Comparison of ENCODE assay signal across 8 cellular contexts in the genomic region with DNA sequence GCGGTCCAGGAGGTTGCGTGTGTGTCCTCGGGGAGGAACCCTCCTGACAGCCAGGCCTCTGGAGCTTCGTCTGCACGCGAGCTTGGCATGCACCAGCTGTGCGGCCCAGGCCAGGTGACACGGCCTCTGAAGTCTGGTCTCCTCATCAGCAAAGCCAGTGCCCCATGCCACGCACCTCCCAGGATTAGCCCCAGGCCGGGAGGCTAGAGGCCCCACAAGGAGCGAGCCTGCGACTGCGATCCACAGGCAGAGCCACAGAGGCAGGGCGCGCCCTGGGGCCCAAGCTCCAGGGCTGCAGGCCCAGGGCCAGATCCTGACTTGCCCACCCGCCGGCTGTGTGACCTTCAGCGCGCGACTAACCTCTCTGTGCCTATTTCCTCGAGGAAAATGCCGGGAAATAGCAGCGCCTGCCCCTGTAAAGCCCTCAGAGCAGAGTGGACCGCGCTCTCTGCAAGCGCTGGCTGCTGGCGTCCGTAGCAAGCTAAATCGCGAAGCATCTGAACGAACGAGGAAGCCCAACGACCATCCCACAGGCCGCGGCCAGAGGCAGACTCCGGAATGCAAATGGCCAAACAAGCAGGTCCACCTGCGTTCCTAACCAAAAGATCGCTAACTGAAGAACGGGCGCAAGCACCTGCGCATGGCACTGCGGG. TPM values are rescaled to one million over a fixed set of nuclear protein-coding genes. Genes with fewer than 3 reads are reported as not detected.
DNase-seq lines count a peak whose midpoint lies in the region; ATAC-seq and TF ChIP-seq lines count a peak whose summit lies in the region.

No MANE protein-coding gene starts in this region.

- H3K27ac ChIP-seq in prostate gland: peak overlapping the region; percentile 77 to 95

- TF ChIP-seq CTCF in fibroblast of villous mesenchyme (IDR thresholded peaks at IDR 0.05; ENCODE audit: insufficient read depth, low read depth, low read length) (no peak), prostate gland (IDR thresholded peaks at IDR 0.05) (no peak)

- no peaks in the 10 kb centered on the region for H3K9me3 ChIP-seq in prostate gland

- DNase-seq in RPMI7951 (ENCODE audit: low read depth) (peak; percentile 74), fibroblast of villous mesenchyme (ENCODE audit: low read depth) (no peak), prostate gland (ENCODE audit: low spot score) (no peak), HEK293T (ENCODE audit: extremely low spot score) (no peak)
- DNase-seq in stimulated activated CD4-positive, alpha-beta T cell treated with anti-CD3 and anti-CD28 coated beads, Interleukin-4, amount 100 ng/mL, for 24 hours: no peak

- intact Hi-C loops in prostate gland (cut with DNase I): no loop called here

- H3K36me3 ChIP-seq in prostate gland: peaks cover 0 to 9% of the 10 kb centered on the region in 2 donors

- H3K27me3 ChIP-seq in prostate gland (replicated peaks; ENCODE audit: insufficient read depth): no peaks in the 10 kb centered on the region

- H3K4me3 ChIP-seq in fibroblast of villous mesenchyme (ENCODE audit: low read depth, low read length) (peak overlapping the region; percentile 62), prostate gland (peak overlapping the region; percentile 55 to 68)

- CTCF ChIA-PET in HEK293T (lab: Yijun Ruan, JAX): interaction anchor here (1.9 kb wide), 1 partner anchor 12 kb away, joined by 4 read pairs; no protein-coding TSS in a partner anchor

- 30% methylated on average over 40 of the region's 42 CpGs for WGBS in prostate gland

- POLR2A ChIA-PET in HEK293T (lab: Yijun Ruan, JAX): interaction anchor here (0.8 to 1.7 kb wide), 6 partner anchors 12 to 242 kb away, joined by 3 to 8 read pairs (median 4); a partner anchor contains a TSS

- no peak for TF ChIP-seq POLR2A in prostate gland (IDR thresholded peaks at IDR 0.05)

- no peaks in the 10 kb centered on the region for H3K4me1 ChIP-seq in prostate gland (replicated peaks)

- ATAC-seq in GM19455 (IDR thresholded peaks at IDR 0.05; ENCODE audit: unreplicated experiment) (peak; percentile 28), GM18511 (IDR thresholded peaks at IDR 0.05; ENCODE audit: unreplicated experiment) (no peak), HG02938 (IDR thresholded peaks at IDR 0.05; ENCODE audit: unreplicated experiment) (no peak)

TF ChIP-seq in HEK293T, 16 proteins besides CTCF, POLR2A, EP300 and RAD21:
- TF ChIP-seq ARNT (IDR thresholded peaks at IDR 0.05) (no peak), L3MBTL2 (conservative IDR thresholded peaks at IDR 0.05) (no peak; the same call in 1 of the 2 replicates), SUZ12 (IDR thresholded peaks at IDR 0.05) (no peak), FOXA1 (IDR thresholded peaks at IDR 0.05) (no peak), TARDBP (IDR thresholded peaks at IDR 0.05) (no peak), FOXK2 (IDR thresholded peaks at IDR 0.05) (no peak), BHLHE40 (IDR thresholded peaks at IDR 0.05; ENCODE audit: borderline replicate concordance) (no peak), HDGF (IDR thresholded peaks at IDR 0.05; ENCODE audit: borderline replicate concordance) (no peak), SP1 (IDR thresholded peaks at IDR 0.05) (no peak), NFRKB (IDR thresholded peaks at IDR 0.05) (no peak), FOXM1 (IDR thresholded peaks at IDR 0.05; ENCODE audit: borderline replicate concordance) (no peak), LEF1 (IDR thresholded peaks at IDR 0.05; ENCODE audit: borderline replicate concordance) (no peak), ELF4 (IDR thresholded peaks at IDR 0.05) (no peak), ZNF384 (IDR thresholded peaks at IDR 0.05) (no peak), CTBP1 (IDR thresholded peaks at IDR 0.05; ENCODE audit: borderline replicate concordance) (no peak)
- TF ChIP-seq, protein P1, sequence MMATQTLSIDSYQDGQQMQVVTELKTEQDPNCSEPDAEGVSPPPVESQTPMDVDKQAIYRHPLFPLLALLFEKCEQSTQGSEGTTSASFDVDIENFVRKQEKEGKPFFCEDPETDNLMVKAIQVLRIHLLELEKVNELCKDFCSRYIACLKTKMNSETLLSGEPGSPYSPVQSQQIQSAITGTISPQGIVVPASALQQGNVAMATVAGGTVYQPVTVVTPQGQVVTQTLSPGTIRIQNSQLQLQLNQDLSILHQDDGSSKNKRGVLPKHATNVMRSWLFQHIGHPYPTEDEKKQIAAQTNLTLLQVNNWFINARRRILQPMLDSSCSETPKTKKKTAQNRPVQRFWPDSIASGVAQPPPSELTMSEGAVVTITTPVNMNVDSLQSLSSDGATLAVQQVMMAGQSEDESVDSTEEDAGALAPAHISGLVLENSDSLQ (IDR thresholded peaks at IDR 0.05): no peak

RNA-seq across cellular contexts. Expression of a gene that starts 0.5 kb away (rescaled TPM):
- 43.4 and 44.9 TPM in 2 replicates for total RNA-seq in RPMI7951 (2014; rRNA removed; shearing (Covaris generic))
- total RNA-seq in fibroblast of villous mesenchyme (42.7 and 52.8 TPM in 2 replicates), prostate gland (10 to 100 TPM; 60.0 to 82.5 TPM)

RNA-seq across cellular contexts. Expression of a gene that starts 53.0 kb away (rescaled TPM):
- total RNA-seq in RPMI7951 (2014; rRNA removed; shearing (Covaris generic)): 13.7 and 13.9 TPM in 2 replicates
- total RNA-seq in fibroblast of villous mesenchyme (32.8 and 41.2 TPM in 2 replicates), prostate gland (10 to 100 TPM; 64.9 to 88.9 TPM)
